ENCODE assay signal across 22 cellular contexts in the genomic region with DNA sequence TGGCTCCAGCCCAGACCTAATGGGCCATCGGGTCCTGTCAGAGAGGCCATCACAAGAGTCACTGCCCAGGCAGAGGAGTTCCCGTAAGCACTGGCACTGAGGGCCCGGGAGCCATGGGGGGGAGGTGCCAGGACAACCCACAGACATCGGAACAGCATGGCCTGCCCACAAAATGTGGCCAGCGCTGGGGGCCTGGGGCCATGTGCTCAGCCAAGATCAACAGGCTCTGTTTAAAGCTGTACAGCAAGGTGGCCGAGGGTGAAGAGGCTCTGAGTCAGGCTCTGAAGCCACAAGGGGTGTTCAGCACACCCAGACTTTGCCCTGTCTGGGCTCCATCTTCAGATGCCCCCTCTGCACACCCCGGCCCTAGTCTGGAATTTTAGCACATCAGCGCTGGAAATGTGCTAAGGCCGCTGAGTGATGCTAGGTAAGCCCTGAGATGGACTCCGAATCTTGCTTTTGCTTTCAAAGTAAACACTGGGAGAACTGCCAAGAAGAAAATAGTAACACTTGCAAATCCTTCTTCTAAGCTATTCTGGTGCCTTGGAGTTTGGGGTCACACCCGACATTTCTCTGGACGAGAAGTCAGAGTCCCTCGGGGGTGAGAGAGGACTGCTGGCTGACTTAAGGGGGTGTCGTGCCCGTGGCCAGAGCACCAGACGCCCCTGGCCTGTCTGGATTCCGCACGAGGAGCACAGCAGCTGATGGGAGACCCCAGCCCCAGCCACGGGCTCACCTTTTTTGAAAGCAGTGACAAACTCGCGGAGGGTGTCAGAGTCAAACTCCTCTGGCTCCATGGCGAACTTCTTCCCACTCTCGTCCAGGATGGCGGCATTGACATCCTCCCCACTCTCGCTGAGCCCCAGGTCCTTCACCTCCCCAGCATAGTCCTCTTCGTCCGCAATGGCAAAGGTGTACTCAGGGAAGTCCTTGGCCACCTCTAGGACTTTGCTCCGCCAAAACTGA.
"Had no signal": no experiment of that assay in that cellular context is flagged by ENCODE, and none has a peak within 500 bp of the region (broad histone marks: within the 10 kb centered on the region; RNA-seq: fewer than 3 reads in every experiment).

No MANE protein-coding gene starts in this region.

- H3K9me3 Mint-ChIP-seq: effector memory CD8-positive, alpha-beta T cell; mesothelial cell of epicardium; naive B cell; nephron progenitor cell; stimulated activated memory B cell treated with anti-CD40 and anti-IgM and Interleukin-4, amounts not matched to agents 10 μg/mL and 1 μg/mL and 100 μg/mL, for 72 hours; type B pancreatic cell had no signal

- H3K27ac ChIP-seq: esophagus squamous epithelium, heart right ventricle, left lung, pancreas, testis had no signal

- FAIRE-seq: endometrium, kidney, pancreas had no signal

- H3K9me3 ChIP-seq: esophagus squamous epithelium, heart right ventricle, left lung, mucosa of descending colon, pancreas, testis, tibial artery had no signal

- H3K27ac Mint-ChIP-seq: mesothelial cell of epicardium, progenitor cell of endocrine pancreas, type B pancreatic cell had no signal

- DNase-seq: cortex of kidney; esophagus squamous epithelium; foreskin melanocyte; glutamatergic neuron; heart right ventricle; kidney; mesenchymal stem cell; nephron progenitor cell; stimulated activated CD4-positive, alpha-beta T cell treated with anti-CD3 and anti-CD28 coated beads, Interleukin-4, amount 100 ng/mL, for 4 hours; stimulated activated naive CD8-positive, alpha-beta T cell treated with anti-CD3 and anti-CD28 coated beads, Interleukin-15, Interleukin-2, amounts not matched to agents 100 U/mL and 50 U/mL, for 24 hours; testis had no signal

- H3K27me3 Mint-ChIP-seq: effector memory CD8-positive, alpha-beta T cell; naive B cell; progenitor cell of endocrine pancreas; stimulated activated memory B cell treated with anti-CD40 and anti-IgM and Interleukin-4, amounts not matched to agents 10 μg/mL and 1 μg/mL and 100 μg/mL, for 72 hours; type B pancreatic cell had no signal

- H3K4me1 Mint-ChIP-seq: mesothelial cell of epicardium, nephron progenitor cell had no signal

- H3K27me3 ChIP-seq: esophagus squamous epithelium, heart right ventricle, left lung, pancreas, testis, tibial artery had no signal

- H3K4me3 Mint-ChIP-seq: effector memory CD8-positive, alpha-beta T cell; mesothelial cell of epicardium; naive B cell; nephron progenitor cell; stimulated activated memory B cell treated with anti-CD40 and anti-IgM and Interleukin-4, amounts not matched to agents 10 μg/mL and 1 μg/mL and 100 μg/mL, for 72 hours; type B pancreatic cell had no signal

- H3K4me1 ChIP-seq: pancreas, testis had no signal

- H3K4me3 ChIP-seq: esophagus squamous epithelium, heart right ventricle, left lung, mucosa of descending colon, pancreas, testis, tibial artery had no signal
